ENCODE assay signal across 9 cellular contexts in genomic region chr17:80790021-80790765, GRCh38.
A peak's percentile ranks its signal among the peaks of the same experiment; 100 is the strongest.
DNase-seq lines count a peak whose midpoint lies in the region; ATAC-seq and TF ChIP-seq lines count a peak whose summit lies in the region.
"Had no signal": no experiment of that assay in that cellular context is flagged by ENCODE, and none has a peak within 500 bp of the region (broad histone marks: within the 10 kb centered on the region; RNA-seq: fewer than 3 reads in every experiment).

No MANE protein-coding gene starts in this region.

- H3K27me3 Mint-ChIP-seq in activated T-cell treated with anti-CD3 and anti-CD28 coated beads, Interleukin-2, amount 50 U/mL, for 24 hours: no peaks in the 10 kb centered on the region
- no peaks in the 10 kb centered on the region for H3K27me3 Mint-ChIP-seq in nephron (ENCODE audit: low read depth)
- H3K27me3 Mint-ChIP-seq: dendritic cell treated with granulocyte-macrophage colony-stimulating factor and Interleukin-4, amounts not matched to agents 40 ng/mL and 50 ng/mL, for 4 days had no signal

- DNase-seq in GM10248 (ENCODE audit: extremely low spot score) (peak; percentile 75), omental fat pad (ENCODE audit: low spot score) (no peak), foreskin fibroblast (no peak)
- peak; percentile 54 for DNase-seq in activated T-cell treated with anti-CD3 and anti-CD28 coated beads, Interleukin-2, amount 50 U/mL, for 24 hours
- no peak for DNase-seq in activated CD8-positive, alpha-beta memory T cell treated with anti-CD3 and anti-CD28 coated beads, Interleukin-2, amount 50 U/mL, for 48 hours
- no peak for DNase-seq in stimulated activated CD4-positive, alpha-beta T cell treated with anti-CD3 and anti-CD28 coated beads, Interleukin-2, amount 100 ng/mL, for 24 hours

- TF ChIP-seq CTCF in GM10248 (IDR thresholded peaks at IDR 0.05; ENCODE audit: control extremely low read depth, extremely low read depth, low read depth, missing control alignments) (no peak), nephron (IDR thresholded peaks at IDR 0.05; ENCODE audit: unreplicated experiment in 3 of 3) (no peak), omental fat pad (IDR thresholded peaks at IDR 0.05) (no peak), foreskin fibroblast (IDR thresholded peaks at IDR 0.05; ENCODE audit: low read depth, low read length) (no peak)

- peak; percentile 57 for ATAC-seq in HG02610 (IDR thresholded peaks at IDR 0.05; ENCODE audit: unreplicated experiment)
- no peak for ATAC-seq in omental fat pad (ENCODE audit: low FRiP score)

- peak overlapping the region; percentile 43 for H3K4me3 Mint-ChIP-seq in activated T-cell treated with anti-CD3 and anti-CD28 coated beads, Interleukin-2, amount 50 U/mL, for 24 hours
- H3K4me3 Mint-ChIP-seq in nephron: peak overlapping the region in 1 of 3 experiments; percentile 36
- H3K4me3 Mint-ChIP-seq: dendritic cell treated with granulocyte-macrophage colony-stimulating factor and Interleukin-4, amounts not matched to agents 40 ng/mL and 50 ng/mL, for 4 days had no signal

- peaks cover 91% of the 10 kb centered on the region for H3K4me1 Mint-ChIP-seq in activated T-cell treated with anti-CD3 and anti-CD28 coated beads, Interleukin-2, amount 50 U/mL, for 24 hours (ENCODE audit: low read depth)
- H3K4me1 Mint-ChIP-seq in nephron: peaks cover 83% of the 10 kb centered on the region

- peaks cover 10% of the 10 kb centered on the region for H3K9me3 Mint-ChIP-seq in activated T-cell treated with anti-CD3 and anti-CD28 coated beads, Interleukin-2, amount 50 U/mL, for 24 hours
- H3K9me3 Mint-ChIP-seq in nephron: peaks cover 2% of the 10 kb centered on the region
- H3K9me3 Mint-ChIP-seq: dendritic cell treated with granulocyte-macrophage colony-stimulating factor and Interleukin-4, amounts not matched to agents 40 ng/mL and 50 ng/mL, for 4 days had no signal

- CTCF ChIA-PET in GM10248 (lab: Yijun Ruan, JAX): interaction anchor here (1.4 to 2.3 kb wide), 4 partner anchors 9 to 133 kb away, joined by 3 to 13 read pairs (median 4); no protein-coding TSS in a partner anchor

- POLR2A ChIA-PET in GM10248 (lab: Yijun Ruan, JAX): no interaction called here

- H3K36me3 Mint-ChIP-seq in activated T-cell treated with anti-CD3 and anti-CD28 coated beads, Interleukin-2, amount 50 U/mL, for 24 hours (ENCODE audit: low read depth): peaks cover 75% of the 10 kb centered on the region
- H3K36me3 Mint-ChIP-seq in nephron (ENCODE audit: low read depth): peaks cover 14% of the 10 kb centered on the region

- H3K4me3 ChIP-seq in foreskin fibroblast (ENCODE audit: low read depth in 1 of 2, low read length in 2 of 2): no peak overlapping the region

- H3K27ac Mint-ChIP-seq in activated T-cell treated with anti-CD3 and anti-CD28 coated beads, Interleukin-2, amount 50 U/mL, for 24 hours: peak overlapping the region; percentile 96
- peak overlapping the region; percentile 65 to 93 (median 80) for H3K27ac Mint-ChIP-seq in nephron
- H3K27ac Mint-ChIP-seq: dendritic cell treated with granulocyte-macrophage colony-stimulating factor and Interleukin-4, amounts not matched to agents 40 ng/mL and 50 ng/mL, for 4 days had no signal

Comparison
In these comparisons a context has a peak if more than half of its experiments do, and no peak if none do; other contexts are left out.
1. DNase-seq: peak in GM10248 (single experiment) and activated T-cell treated with anti-CD3 and anti-CD28 coated beads, Interleukin-2, amount 50 U/mL, for 24 hours (single experiment); none in omental fat pad (single experiment), activated CD8-positive, alpha-beta memory T cell treated with anti-CD3 and anti-CD28 coated beads, Interleukin-2, amount 50 U/mL, for 48 hours (single experiment), foreskin fibroblast (0 of 2) and stimulated activated CD4-positive, alpha-beta T cell treated with anti-CD3 and anti-CD28 coated beads, Interleukin-2, amount 100 ng/mL, for 24 hours (0 of 2).